ENCODE assay signal across 7 cellular contexts in the genomic region with DNA sequence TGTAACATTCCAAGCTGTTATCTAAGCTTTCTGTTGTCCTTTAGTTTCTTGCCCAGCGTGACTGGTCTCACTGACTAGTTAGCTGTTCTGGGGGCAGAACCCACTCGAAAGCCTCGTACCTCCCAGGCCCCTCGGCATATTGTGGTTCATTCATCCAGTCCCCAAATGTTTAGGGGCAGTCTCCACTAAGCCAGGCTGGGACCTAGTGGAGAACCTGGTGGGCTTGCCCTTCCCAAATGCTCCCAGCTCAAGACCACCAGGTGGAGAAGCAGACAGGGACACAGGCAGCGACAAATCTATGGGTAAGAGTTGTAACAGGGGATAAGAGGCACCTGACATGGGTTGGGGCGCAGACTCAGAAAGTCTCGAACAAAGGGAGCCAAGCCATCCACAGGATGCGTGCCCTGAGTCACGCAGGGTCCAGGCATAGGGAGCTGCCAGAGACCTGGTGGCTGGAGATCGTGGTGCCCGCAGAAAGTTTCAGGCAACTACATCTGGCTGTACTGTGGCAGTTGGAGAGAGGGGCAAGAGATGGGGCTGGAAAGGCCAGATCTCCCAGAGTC. TPM values are rescaled to one million over a fixed set of nuclear protein-coding genes. Genes with fewer than 3 reads are reported as not detected.
A peak's percentile ranks its signal among the peaks of the same experiment; 100 is the strongest.
DNase-seq lines count a peak whose midpoint lies in the region; ATAC-seq and TF ChIP-seq lines count a peak whose summit lies in the region.

No MANE protein-coding gene starts in this region.

- H3K4me3 Mint-ChIP-seq in activated T-helper 2 cell treated with anti-CD3 and anti-CD28 coated beads, Interferon-gamma antibody, Interleukin-2, Interleukin-4, amounts not matched to agents 10 μg/mL and 5 μg/mL and 100 μg/mL, durations not matched to agents 14 hours and 24 hours and 36 hours (ENCODE audit: low read depth), result peak overlapping the region; percentile 87

- intact Hi-C loops in IMR-90 (cut with micrococcal nuclease) (no loop called here), stomach (cut with DNase I; ENCODE audit: low total_unique reads) (loop anchor here (10.0 kb wide), 1 partner anchor 53 kb away; no protein-coding TSS in a partner anchor)
- intact Hi-C loops in activated T-helper 2 cell treated with anti-CD3 and anti-CD28 coated beads, Interferon-gamma antibody, Interleukin-2, Interleukin-4, amounts not matched to agents 10 μg/mL and 5 μg/mL and 100 μg/mL, durations not matched to agents 14 hours and 24 hours and 36 hours (cut with micrococcal nuclease), result loop anchor here (1.0 kb wide), 1 partner anchor 45 kb away; no protein-coding TSS in a partner anchor

- H3K4me1 ChIP-seq in IMR-90 (ENCODE audit: control insufficient read depth, insufficient read depth, low read length) (peaks cover 19% of the 10 kb centered on the region), iPS-20b (ENCODE audit: insufficient read depth, low read length) (peaks cover 15% of the 10 kb centered on the region; the same call in 1 of the 2 replicates), stomach (peaks cover 33 to 67% (median 44%) of the 10 kb centered on the region in 4 donors)

- H3K9me1 ChIP-seq in IMR-90 (ENCODE audit: insufficient read depth, low read length), result peaks cover 8% of the 10 kb centered on the region; the same call in 1 of the 2 replicates

- H3K27me3 ChIP-seq in IMR-90 (ENCODE audit: control insufficient read depth, insufficient read depth, low read length), result no peaks in the 10 kb centered on the region
- H3K27me3 ChIP-seq in iPS-20b (ENCODE audit: insufficient read depth, low read length), result no peaks in the 10 kb centered on the region
- H3K27me3 ChIP-seq in stomach, result no peaks in the 10 kb centered on the region

- no peak for TF ChIP-seq EP300 in stomach (IDR thresholded peaks at IDR 0.05)

- no peak for ATAC-seq in IMR-90 (ENCODE audit: low read depth)

- peak overlapping the region; percentile 11 for H2BK120ac ChIP-seq in IMR-90 (ENCODE audit: low read depth, low read length)

- TF ChIP-seq CTCF in IMR-90 (conservative IDR thresholded peaks at IDR 0.05; ENCODE audit: low read depth, low read length) (no peak), stomach (IDR thresholded peaks at IDR 0.05) (no peak)

- DNase-seq in IMR-90 (no peak), stomach (no peak), ACHN (no peak), NCI-H1694 (lab: John Stamatoyannopoulos, UW) (no peak), NCI-H1436 (lab: John Stamatoyannopoulos, UW) (no peak)
- no peak for DNase-seq in activated T-helper 2 cell treated with anti-CD3 and anti-CD28 coated beads, Interferon-gamma antibody, Interleukin-2, Interleukin-4, amounts not matched to agents 10 μg/mL and 5 μg/mL and 100 μg/mL, durations not matched to agents 14 hours and 24 hours and 36 hours (ENCODE audit: low spot score)

- H3K27ac Mint-ChIP-seq in activated T-helper 2 cell treated with anti-CD3 and anti-CD28 coated beads, Interferon-gamma antibody, Interleukin-2, Interleukin-4, amounts not matched to agents 10 μg/mL and 5 μg/mL and 100 μg/mL, durations not matched to agents 14 hours and 24 hours and 36 hours, result peak overlapping the region; percentile 94

- peak overlapping the region; percentile 36 for H3K4me3 ChIP-seq in IMR-90 (ENCODE audit: insufficient read depth, low read depth, low read length)
- H3K4me3 ChIP-seq in iPS-20b (ENCODE audit: low read length), result peak overlapping the region; percentile 72
- peak overlapping the region; percentile 77 to 91 (median 90) for H3K4me3 ChIP-seq in stomach

- H3K36me3 ChIP-seq in IMR-90 (ENCODE audit: control insufficient read depth, insufficient read depth, low read length) (no peaks in the 10 kb centered on the region), iPS-20b (ENCODE audit: insufficient read depth, low read depth, low read length) (no peaks in the 10 kb centered on the region), stomach (no peaks in the 10 kb centered on the region)

- H4K5ac ChIP-seq in IMR-90 (ENCODE audit: low read depth, low read length), result peak overlapping the region; percentile 42

- no peaks in the 10 kb centered on the region for H3K27me3 Mint-ChIP-seq in activated T-helper 2 cell treated with anti-CD3 and anti-CD28 coated beads, Interferon-gamma antibody, Interleukin-2, Interleukin-4, amounts not matched to agents 10 μg/mL and 5 μg/mL and 100 μg/mL, durations not matched to agents 14 hours and 24 hours and 36 hours (ENCODE audit: low read depth)

- H4K8ac ChIP-seq in IMR-90 (ENCODE audit: low read depth in 2 of 2, low read length in 2 of 2), result peak overlapping the region; percentile 66 to 88

- no peak overlapping the region; the same call in 2 of the 3 replicates for H2BK15ac ChIP-seq in IMR-90 (ENCODE audit: low read depth, low read length)

- H3K79me1 ChIP-seq in IMR-90 (ENCODE audit: low read depth in 1 of 2, low read length in 2 of 2), result peaks cover 12 to 43% of the 10 kb centered on the region in 2 experiments

- peaks cover 42% of the 10 kb centered on the region for H3K4me1 Mint-ChIP-seq in activated T-helper 2 cell treated with anti-CD3 and anti-CD28 coated beads, Interferon-gamma antibody, Interleukin-2, Interleukin-4, amounts not matched to agents 10 μg/mL and 5 μg/mL and 100 μg/mL, durations not matched to agents 14 hours and 24 hours and 36 hours (ENCODE audit: low read depth)

- H3K9ac ChIP-seq in IMR-90 (ENCODE audit: low read depth, low read length) (peak overlapping the region; percentile 57), iPS-20b (ENCODE audit: low read depth, low read length) (peak overlapping the region; percentile 95)

- H2BK20ac ChIP-seq in IMR-90 (ENCODE audit: low read depth, low read length), result no peak overlapping the region

- no CpG with 5 or more reads among the region's 11 CpGs for WGBS in IMR-90 (ENCODE audit: extremely low coverage in 2 of 2, insufficient read length in 1 of 2), 2 experiments
- 55 to 66% (median 59%) methylated on average over 11 of the region's 11 CpGs for WGBS in stomach, 5 donors

- dilution Hi-C loops in IMR-90 (cut with HindIII; ENCODE audit: low sequenced_read_pairs, unreplicated experiment), result no loop called here

- H3K9me3 ChIP-seq in IMR-90 (ENCODE audit: control insufficient read depth, insufficient read depth, low read length) (no peaks in the 10 kb centered on the region), iPS-20b (ENCODE audit: insufficient read depth, low read depth, low read length) (no peaks in the 10 kb centered on the region), stomach (no peaks in the 10 kb centered on the region)

- BruUV-seq in IMR-90 (replicated peaks; lab: Mats Ljungman, UMichigan), result no TSS peak

- in situ Hi-C loops in IMR-90 (cut with MboI; ENCODE audit: low sequenced_read_pairs), result no loop called here
- in situ Hi-C loops in ACHN (cut with HindIII; ENCODE audit: low pct_ligation_motif_present, low pct_unique_long_range_greater_than_20kb, low sequenced_read_pairs), result no loop called here

- peak overlapping the region; percentile 87 for H2AK9ac ChIP-seq in IMR-90 (replicated peaks; ENCODE audit: low read depth, low read length, poor library complexity)

- CTCF ChIA-PET in IMR-90 (lab: Yijun Ruan, JAX), result no interaction called here

- H3K23ac ChIP-seq in IMR-90 (ENCODE audit: low read depth, low read length), result peak overlapping the region; percentile 10

- peak overlapping the region; percentile 94 for H2AFZ ChIP-seq in IMR-90 (replicated peaks; ENCODE audit: low read length, poor library complexity)

- TF ChIP-seq POLR2A in IMR-90 (IDR thresholded peaks at IDR 0.05; ENCODE audit: low read depth, low read length) (no peak), stomach (IDR thresholded peaks at IDR 0.05) (no peak)

- peak overlapping the region; percentile 22 for H4K91ac ChIP-seq in IMR-90 (ENCODE audit: insufficient read depth, low read depth, low read length)

- peak overlapping the region; percentile 66 for H3K4me2 ChIP-seq in IMR-90 (ENCODE audit: low read depth, low read length)

- H2AK5ac ChIP-seq in IMR-90 (ENCODE audit: low read depth, low read length), result peak overlapping the region; percentile 65

- peak overlapping the region; percentile 47 for H2BK5ac ChIP-seq in IMR-90 (ENCODE audit: low read depth, low read length, poor library complexity, severe bottlenecking)

- no peak for TF ChIP-seq RAD21 in IMR-90 (IDR thresholded peaks at IDR 0.05; ENCODE audit: low read length)

- H4K20me1 ChIP-seq in IMR-90 (ENCODE audit: insufficient read depth, low read length), result peaks cover 36% of the 10 kb centered on the region

- peak overlapping the region; percentile 71 for H3K4ac ChIP-seq in IMR-90 (ENCODE audit: low read depth, low read length)

- peak overlapping the region; percentile 23 for H3K18ac ChIP-seq in IMR-90 (ENCODE audit: low read depth, low read length)

- H3K9me3 Mint-ChIP-seq in activated T-helper 2 cell treated with anti-CD3 and anti-CD28 coated beads, Interferon-gamma antibody, Interleukin-2, Interleukin-4, amounts not matched to agents 10 μg/mL and 5 μg/mL and 100 μg/mL, durations not matched to agents 14 hours and 24 hours and 36 hours, result no peaks in the 10 kb centered on the region

- peak overlapping the region; percentile 65 for H3K14ac ChIP-seq in IMR-90 (replicated peaks; ENCODE audit: low read depth, low read length)

- peaks cover 12% of the 10 kb centered on the region for H3K36me3 Mint-ChIP-seq in activated T-helper 2 cell treated with anti-CD3 and anti-CD28 coated beads, Interferon-gamma antibody, Interleukin-2, Interleukin-4, amounts not matched to agents 10 μg/mL and 5 μg/mL and 100 μg/mL, durations not matched to agents 14 hours and 24 hours and 36 hours (ENCODE audit: low read depth)

- H3K56ac ChIP-seq in IMR-90 (ENCODE audit: extremely low read depth, insufficient read depth, low read length), result peak overlapping the region; percentile 47; the same call in 1 of the 2 replicates

- POLR2A ChIA-PET in IMR-90 (lab: Charles Lee; ENCODE audit: unreplicated experiment), result interaction anchor here (0.5 kb wide), 2 partner anchors 8 to 36 kb away, joined by 3 to 5 read pairs; no protein-coding TSS in a partner anchor

- H3K27ac ChIP-seq in IMR-90 (ENCODE audit: insufficient read depth, low read length) (peak overlapping the region; percentile 58), iPS-20b (ENCODE audit: low read length) (peak overlapping the region; percentile 92), stomach (peak overlapping the region; percentile 64 to 99 (median 94))

RNA-seq across cellular contexts. Expression of gene EEIG1, which starts 0.9 kb away (rescaled TPM):
- total RNA-seq in IMR-90 (2012; rRNA removed) (1.1 TPM in 2 replicates), stomach (100 to 1,000 TPM in 2 of 5 donors, 10 to 100 TPM in 3; 26.3 to 406 (median 83.4) TPM)
- polyA plus RNA-seq in IMR-90 (2012; rRNA removed) (17.5 and 23.2 TPM in 2 replicates), stomach (100 to 1,000 TPM in 1 of 3 donors, 10 to 100 TPM in 2; 24.4 to 118 (median 38.5) TPM)
- 10.6 and 14.3 TPM in 2 replicates for polyA plus RNA-seq in IMR-90 (2012; cell fraction: cytosol; rRNA removed)
- 21.3 and 38.9 TPM in 2 replicates for polyA plus RNA-seq in IMR-90 (2012; cell fraction: nucleus; rRNA removed; ENCODE audit: low replicate concordance)
- 43.8 and 53.3 TPM in 2 replicates for total RNA-seq in activated T-helper 2 cell treated with anti-CD3 and anti-CD28 coated beads, Interferon-gamma antibody, Interleukin-2, Interleukin-4, amounts not matched to agents 10 μg/mL and 5 μg/mL and 100 μg/mL, durations not matched to agents 14 hours and 24 hours and 36 hours

RNA-seq across cellular contexts. Expression of gene DPM2, which starts 44.0 kb away (rescaled TPM):
- total RNA-seq in IMR-90 (2012; rRNA removed) (10.8 TPM in 2 replicates), stomach (10 to 100 TPM in 4 of 5 donors, 1 to 10 TPM in 1; 1.7 to 98.2 (median 55.4) TPM)
- polyA plus RNA-seq in IMR-90 (2012; rRNA removed) (60.6 and 60.9 TPM in 2 replicates), stomach (10 to 100 TPM; 27.0 to 38.0 (median 32.5) TPM)
- polyA plus RNA-seq in IMR-90 (2012; cell fraction: cytosol; rRNA removed), result 40.8 and 52.3 TPM in 2 replicates
- 40.3 and 50.7 TPM in 2 replicates for polyA plus RNA-seq in IMR-90 (2012; cell fraction: nucleus; rRNA removed; ENCODE audit: low replicate concordance)
- 55.7 and 57.4 TPM in 2 replicates for total RNA-seq in activated T-helper 2 cell treated with anti-CD3 and anti-CD28 coated beads, Interferon-gamma antibody, Interleukin-2, Interleukin-4, amounts not matched to agents 10 μg/mL and 5 μg/mL and 100 μg/mL, durations not matched to agents 14 hours and 24 hours and 36 hours

RNA-seq across cellular contexts. Expression of gene PIP5KL1, which starts 51.1 kb away (rescaled TPM):
- total RNA-seq in IMR-90 (2012; rRNA removed) (0.28 and 0.36 TPM in 2 replicates), stomach (10 to 100 TPM in 3 of 5 donors, under 1 TPM in 1, not detected in 1; 0.55 to 98.0 (median 19.1) TPM)
- polyA plus RNA-seq in IMR-90 (2012; rRNA removed) (2.7 and 3.6 TPM in 2 replicates), stomach (1 to 10 TPM in 2 of 3 donors, under 1 TPM in 1; 0.50 to 3.3 (median 2.3) TPM)
- 2.5 and 3.4 TPM in 2 replicates for polyA plus RNA-seq in IMR-90 (2012; cell fraction: cytosol; rRNA removed)
- polyA plus RNA-seq in IMR-90 (2012; cell fraction: nucleus; rRNA removed; ENCODE audit: low replicate concordance), result 22.0 and 36.8 TPM in 2 replicates
- 1.4 and 3.4 TPM in 2 replicates for total RNA-seq in activated T-helper 2 cell treated with anti-CD3 and anti-CD28 coated beads, Interferon-gamma antibody, Interleukin-2, Interleukin-4, amounts not matched to agents 10 μg/mL and 5 μg/mL and 100 μg/mL, durations not matched to agents 14 hours and 24 hours and 36 hours

Comparison
In these comparisons a context has a peak if more than half of its experiments do, and no peak if none do; other contexts are left out.
1. H3K4me3 ChIP-seq: peak in every context shown above with its lines; median percentile 90 in stomach; 72 in iPS-20b; 36 in IMR-90.
2. RNA of gene EEIG1, which starts 0.9 kb away (total RNA-seq): 26.3 to 406 TPM in stomach and 43.8 to 53.3 TPM in activated T-helper 2 cell treated with anti-CD3 and anti-CD28 coated beads, Interferon-gamma antibody, Interleukin-2, Interleukin-4, amounts not matched to agents 10 μg/mL and 5 μg/mL and 100 μg/mL, durations not matched to agents 14 hours and 24 hours and 36 hours; 1.1 TPM in IMR-90; every median in the first group is over 10 times any median in the second.
3. Peak in every context shown above with its lines, with median percentiles within 50 percentile points of each other: H3K27ac ChIP-seq.